Comparison of ENCODE assay signal across 8 cellular contexts in genomic region chr1:234486858-234487830, GRCh38. TPM values are rescaled to one million over a fixed set of nuclear protein-coding genes. Genes with fewer than 3 reads are reported as not detected.
A peak's percentile ranks its signal among the peaks of the same experiment; 100 is the strongest.
DNase-seq lines count a peak whose midpoint lies in the region; ATAC-seq, FAIRE-seq and TF ChIP-seq lines count a peak whose summit lies in the region.

No MANE protein-coding gene starts in this region.

- no peak overlapping the region for H3K4me3 ChIP-seq in right cardiac atrium (ENCODE audit: low read length)
- no peak overlapping the region for H3K4me3 ChIP-seq in spleen

- TF ChIP-seq CTCF in spleen (IDR thresholded peaks at IDR 0.05 in 8 of 11, conservative IDR thresholded peaks at IDR 0.05 in 3 of 11), result peak in 7 of 11 experiments; percentile 20 to 52 (median 39)

- H3K9me3 ChIP-seq in right cardiac atrium (ENCODE audit: control insufficient read depth, low read length), result no peaks in the 10 kb centered on the region
- H3K9me3 ChIP-seq in spleen, result no peaks in the 10 kb centered on the region

- DNase-seq in GDM1 (lab: John Stamatoyannopoulos, UW) (peak; percentile 38), NCI-H2227 treated with DMSO at 0.1 percent for 48 hours (lab: John Stamatoyannopoulos, UW) (peak; percentile 72), amniotic epithelial cell (ENCODE audit: low read depth) (peak; percentile 88), right cardiac atrium (peak in 1 of 3 donors; percentile 65), spleen (peak; percentile 37), NCI-H187 treated with DMSO at 0.1 percent for 48 hours (lab: John Stamatoyannopoulos, UW) (no peak), GM12892 (ENCODE audit: insufficient read length) (no peak)

- FAIRE-seq in A204.1 (lab: Jason Lieb, UNC) (peak; percentile 94), GM12892 (lab: Jason Lieb, UNC) (no peak)

- H3K27me3 ChIP-seq in right cardiac atrium (ENCODE audit: control insufficient read depth, insufficient read depth), result no peaks in the 10 kb centered on the region
- H3K27me3 ChIP-seq in spleen (replicated peaks in 1 of 7), result peaks cover 0 to 7% (median 0%) of the 10 kb centered on the region in 7 donors

- 29% methylated on average over 12 of the region's 12 CpGs for WGBS in right cardiac atrium
- 45 to 58% (median 53%) methylated on average over 12 of the region's 12 CpGs for WGBS in spleen, 5 donors

- intact Hi-C loops in right cardiac atrium (cut with DNase I) (no loop called here), spleen (cut with DNase I; ENCODE audit: low total_unique reads) (no loop called here)

- H3K36me3 ChIP-seq in spleen, result no peaks in the 10 kb centered on the region

- no peak overlapping the region for H3K27ac ChIP-seq in right cardiac atrium (ENCODE audit: low read length)
- H3K27ac ChIP-seq in spleen, result peak overlapping the region in 4 of 8 donors; percentile 3 to 43 (median 19)

- TF ChIP-seq POLR2A in spleen (IDR thresholded peaks at IDR 0.05) (no peak), GM12892 (IDR thresholded peaks at IDR 0.05; ENCODE audit: low read depth, low read length) (no peak)

- H3K4me1 ChIP-seq in right cardiac atrium (ENCODE audit: control insufficient read depth, insufficient read depth, low read length) (no peaks in the 10 kb centered on the region), spleen (peaks cover 5 to 32% (median 26%) of the 10 kb centered on the region in 6 donors)

- ATAC-seq in right cardiac atrium, result peak; percentile 76 to 83

RNA-seq across cellular contexts. Expression of gene TARBP1, which starts 8.2 kb away (rescaled TPM):
- 10 to 100 TPM; 10.7 to 12.0 (median 11.4) TPM for total RNA-seq in right cardiac atrium
- 10.8 TPM for polyA plus RNA-seq in right cardiac atrium
- 10 to 100 TPM; 27.1 to 41.7 (median 38.9) TPM for total RNA-seq in spleen
- polyA plus RNA-seq in spleen, result 10 to 100 TPM; 41.1 to 99.7 (median 50.1) TPM
- 66.3 TPM for polyA plus RNA-seq in GM12892 (2012; ENCODE audit: missing spikeins)

Comparison
In these comparisons a context has a peak if more than half of its experiments do, and no peak if none do; other contexts are left out.
1. DNase-seq: peak in GDM1 (single experiment), NCI-H2227 treated with DMSO at 0.1 percent for 48 hours (single experiment), amniotic epithelial cell (single experiment) and spleen (single experiment); none in NCI-H187 treated with DMSO at 0.1 percent for 48 hours (single experiment) and GM12892 (single experiment).